29 cellular contexts compared by ENCODE assay signal in genomic region chr7:132190683-132191082, GRCh38.
"Had no signal": no experiment of that assay in that cellular context is flagged by ENCODE, and none has a peak within 500 bp of the region (broad histone marks: within the 10 kb centered on the region; RNA-seq: fewer than 3 reads in every experiment).

No MANE protein-coding gene starts in this region.

- H3K9me3 Mint-ChIP-seq: activated T-helper 17 cell treated with anti-CD3 and anti-CD28 coated beads, Interleukin-2, amount 50 U/mL, for 72 hours had no signal

- DNase-seq: activated B cell treated with CpG ODN at 0.5 μM for 24 hours; activated CD4-positive, alpha-beta T cell treated with anti-CD3 and anti-CD28 coated beads for 48 hours; activated CD4-positive, alpha-beta T cell treated with anti-CD3 and anti-CD28 coated beads, Interleukin-2, amount 50 U/mL, for 1 hour; activated CD4-positive, alpha-beta T cell treated with anti-CD3 and anti-CD28 coated beads, Interleukin-2, amount 50 U/mL, for 48 hours; activated CD8-positive, alpha-beta memory T cell treated with anti-CD3 and anti-CD28 coated beads for 24 hours; activated CD8-positive, alpha-beta T cell treated with anti-CD3 and anti-CD28 coated beads for 36 hours; activated effector memory CD4-positive, alpha-beta T cell treated with Interleukin-2 at 50 U/mL for 16 hours; activated gamma-delta T cell treated with Interleukin-2 at 50 U/mL for 16 hours; activated naive CD4-positive, alpha-beta T cell treated with anti-CD3 and anti-CD28 coated beads, Interleukin-2, amount 50 U/mL, for 16 hours; activated naive CD4-positive, alpha-beta T cell treated with Interleukin-2 at 50 U/mL for 16 hours; activated T-cell treated with anti-CD3 and anti-CD28 coated beads, Interleukin-2, amount 50 U/mL, for 4 hours; amniotic stem cell; anterior cingulate cortex; brain microvascular endothelial cell; dorsolateral prefrontal cortex; effector memory CD4-positive, alpha-beta T cell; endodermal cell; foreskin fibroblast; T-helper 2 cell had no signal

- H3K4me3 Mint-ChIP-seq: activated B cell treated with CpG ODN at 0.5 μM for 24 hours; activated CD8-positive, alpha-beta T cell treated with anti-CD3 and anti-CD28 coated beads for 36 hours; activated naive CD8-positive, alpha-beta T cell; activated T-cell treated with anti-CD3 and anti-CD28 coated beads, Interleukin-2, amount 50 U/mL, for 4 hours; activated T-helper 17 cell treated with anti-CD3 and anti-CD28 coated beads, Interleukin-2, amount 50 U/mL, for 72 hours; central memory CD8-positive, alpha-beta T cell; dendritic cell treated with granulocyte-macrophage colony-stimulating factor and Interleukin-4, amounts not matched to agents 40 ng/mL and 50 ng/mL, for 4 days; endodermal cell had no signal

- FAIRE-seq: astrocyte, bronchial epithelial cell, frontal cortex had no signal

- H3K4me3 ChIP-seq: coronary artery, dorsolateral prefrontal cortex had no signal

- H3K36me3 Mint-ChIP-seq: activated naive CD8-positive, alpha-beta T cell had no signal

- H3K36me3 ChIP-seq: brain microvascular endothelial cell had no signal

- H3K27ac Mint-ChIP-seq: activated B cell treated with CpG ODN at 0.5 μM for 24 hours; activated CD8-positive, alpha-beta T cell treated with anti-CD3 and anti-CD28 coated beads for 36 hours; activated naive CD8-positive, alpha-beta T cell; activated T-helper 17 cell treated with anti-CD3 and anti-CD28 coated beads, Interleukin-2, amount 50 U/mL, for 72 hours; dendritic cell treated with granulocyte-macrophage colony-stimulating factor and Interleukin-4, amounts not matched to agents 40 ng/mL and 50 ng/mL, for 4 days; endodermal cell had no signal

- ATAC-seq: activated CD4-positive, CD25-positive, alpha-beta regulatory T cell treated with anti-CD3 and anti-CD28 coated beads, Interleukin-2, amount 50 U/mL, for 24 hours; activated CD8-positive, alpha-beta T cell treated with anti-CD3 and anti-CD28 coated beads for 36 hours; activated T-cell treated with anti-CD3 and anti-CD28 coated beads, Interleukin-2, amount 50 U/mL, for 4 hours; activated T-helper 17 cell treated with anti-CD3 and anti-CD28 coated beads, Interleukin-2, amount 50 U/mL, for 72 hours; esophagus mucosa had no signal

- H3K27ac ChIP-seq: brain microvascular endothelial cell, coronary artery, dorsolateral prefrontal cortex had no signal

- H3K27me3 Mint-ChIP-seq: activated B cell treated with CpG ODN at 0.5 μM for 24 hours; activated CD8-positive, alpha-beta T cell treated with anti-CD3 and anti-CD28 coated beads for 36 hours; activated naive CD8-positive, alpha-beta T cell; activated T-helper 17 cell treated with anti-CD3 and anti-CD28 coated beads, Interleukin-2, amount 50 U/mL, for 72 hours; central memory CD8-positive, alpha-beta T cell; dendritic cell treated with granulocyte-macrophage colony-stimulating factor and Interleukin-4, amounts not matched to agents 40 ng/mL and 50 ng/mL, for 4 days had no signal

- H3K4me1 Mint-ChIP-seq: activated B cell treated with CpG ODN at 0.5 μM for 24 hours; activated T-helper 17 cell treated with anti-CD3 and anti-CD28 coated beads, Interleukin-2, amount 50 U/mL, for 72 hours; central memory CD8-positive, alpha-beta T cell had no signal
